ENCODE assay signal across 10 cellular contexts in genomic region chr21:33914188-33914587, GRCh38. TPM values are rescaled to one million over a fixed set of nuclear protein-coding genes. Genes with fewer than 3 reads are reported as not detected.
DNase-seq lines count a peak whose midpoint lies in the region; ATAC-seq, FAIRE-seq and TF ChIP-seq lines count a peak whose summit lies in the region.
"Had no signal": no experiment of that assay in that cellular context is flagged by ENCODE, and none has a peak within 500 bp of the region (broad histone marks: within the 10 kb centered on the region; RNA-seq: fewer than 3 reads in every experiment).

No MANE protein-coding gene starts in this region.

- peak overlapping the region; percentile 78 for H3K4me3 ChIP-seq in CD8-positive, alpha-beta T cell (ENCODE audit: low read depth, low read length)
- H3K4me3 ChIP-seq in HUES64 (ENCODE audit: low read length) = peak overlapping the region; percentile 99
- H3K4me3 ChIP-seq in K562 = peak overlapping the region; percentile 86
- peak overlapping the region in 1 of 2 donors; percentile 81 for H3K4me3 ChIP-seq in left lung

- intact Hi-C loops in CD8-positive, alpha-beta T cell (cut with DNase I, micrococcal nuclease) = loop anchor here in 1 of 2 experiments (2.0 kb wide), 1 partner anchor 271 kb away; the partner anchor contains the start of gene ITSN1
- intact Hi-C loops in K562 (cut with micrococcal nuclease) (no loop called here), left lung (cut with DNase I) (no loop called here)

- no peak overlapping the region for H3K27ac Mint-ChIP-seq in CD8-positive, alpha-beta T cell
- peak overlapping the region; percentile 85 to 99 for H3K27ac Mint-ChIP-seq in natural killer cell treated with Interleukin-12 subunit alpha and Interleukin-12 subunit beta and Interleukin-15 and Interleukin-18, amount 100 ng/mL, for 72 hours

- H3K36me3 ChIP-seq in CD8-positive, alpha-beta T cell (ENCODE audit: insufficient read depth, low read length) = peaks cover 29% of the 10 kb centered on the region
- H3K36me3 ChIP-seq in HUES64 (ENCODE audit: insufficient read depth, low read length) = peaks cover 50% of the 10 kb centered on the region
- H3K36me3 ChIP-seq in K562 (ENCODE audit: control insufficient read depth, insufficient read depth, low read length) = peaks cover 60% of the 10 kb centered on the region
- peaks cover 0 to 46% of the 10 kb centered on the region in 2 donors for H3K36me3 ChIP-seq in left lung

- no peak for TF ChIP-seq CTCF in CD8-positive, alpha-beta T cell (IDR thresholded peaks at IDR 0.05)
- no peak for TF ChIP-seq CTCF in K562 (IDR thresholded peaks at IDR 0.05 in 2 of 3, conservative IDR thresholded peaks at IDR 0.05 in 1 of 3; ENCODE audit: insufficient read depth in 2 of 3, low read depth in 1 of 3, low read length in 3 of 3)
- no peak for TF ChIP-seq CTCF in left lung (IDR thresholded peaks at IDR 0.05)

- peaks cover 18% of the 10 kb centered on the region for H3K4me1 ChIP-seq in CD8-positive, alpha-beta T cell (ENCODE audit: insufficient read depth, low read length)
- peaks cover 13% of the 10 kb centered on the region; the same call in 1 of the 2 replicates for H3K4me1 ChIP-seq in HUES64 (ENCODE audit: insufficient read depth, low read length)
- peaks cover 6 to 13% of the 10 kb centered on the region in 2 experiments; a peak in 3 of 5 replicates for H3K4me1 ChIP-seq in K562 (replicated peaks in 1 of 2; ENCODE audit: control insufficient read depth in 2 of 2, insufficient read depth in 2 of 2, low read length in 2 of 2)
- peaks cover 8 to 25% of the 10 kb centered on the region in 2 donors for H3K4me1 ChIP-seq in left lung

- H3K4me2 ChIP-seq in K562 (ENCODE audit: insufficient read depth, low read length) = peak overlapping the region; percentile 91

- BruUV-seq in K562 (replicated peaks; lab: Mats Ljungman, UMichigan) = no TSS peak

- H3K4me3 Mint-ChIP-seq in CD8-positive, alpha-beta T cell = peak overlapping the region; percentile 12
- peak overlapping the region; percentile 96 for H3K4me3 Mint-ChIP-seq in natural killer cell treated with Interleukin-12 subunit alpha and Interleukin-12 subunit beta and Interleukin-15 and Interleukin-18, amount 100 ng/mL, for 72 hours

- H3K36me3 Mint-ChIP-seq in CD8-positive, alpha-beta T cell = peaks cover 46% of the 10 kb centered on the region
- H3K36me3 Mint-ChIP-seq in natural killer cell treated with Interleukin-12 subunit alpha and Interleukin-12 subunit beta and Interleukin-15 and Interleukin-18, amount 100 ng/mL, for 72 hours = peaks cover 20% of the 10 kb centered on the region

- no peak for ATAC-seq in CD8-positive, alpha-beta T cell
- ATAC-seq in K562 (no peak), HG02571 (IDR thresholded peaks at IDR 0.05; ENCODE audit: unreplicated experiment) (no peak), HG03196 (IDR thresholded peaks at IDR 0.05; ENCODE audit: unreplicated experiment) (no peak), HG02678 (IDR thresholded peaks at IDR 0.05; ENCODE audit: unreplicated experiment) (no peak), left lung (no peak)
- no peak for ATAC-seq in natural killer cell treated with Interleukin-12 subunit alpha and Interleukin-12 subunit beta and Interleukin-15 and Interleukin-18, amount 100 ng/mL, for 72 hours

- H3K79me2 ChIP-seq in K562 (ENCODE audit: control insufficient read depth, insufficient read depth, low read length) = peaks cover 58% of the 10 kb centered on the region

- no peak for TF ChIP-seq EP300 in K562 (IDR thresholded peaks at IDR 0.05; ENCODE audit: low read length)

- H3K27me3 ChIP-seq in CD8-positive, alpha-beta T cell (ENCODE audit: insufficient read depth, low read length) = no peaks in the 10 kb centered on the region
- H3K27me3 ChIP-seq in HUES64 (ENCODE audit: insufficient read depth, low read length) = no peaks in the 10 kb centered on the region
- H3K27me3 ChIP-seq in K562 (ENCODE audit: control insufficient read depth in 2 of 2, insufficient read depth in 2 of 2, low read length in 2 of 2) = no peaks in the 10 kb centered on the region
- no peaks in the 10 kb centered on the region for H3K27me3 ChIP-seq in left lung

- no peak for FAIRE-seq in K562 (lab: Jason Lieb, UNC)

- POLR2A ChIA-PET in CD8-positive, alpha-beta T cell (lab: Charles Lee) = no interaction called here
- POLR2A ChIA-PET in K562 (lab: Yijun Ruan, JAX) = interaction anchor here (0.6 to 3.2 kb wide), 3 partner anchors 10 to 17 kb away, joined by 3 to 15 read pairs (median 7); no protein-coding TSS in a partner anchor

- no peak overlapping the region for H2AFZ ChIP-seq in K562 (ENCODE audit: low read depth, low read length)

- H3K4me1 Mint-ChIP-seq in CD8-positive, alpha-beta T cell (ENCODE audit: low read depth) = peaks cover 34% of the 10 kb centered on the region
- H3K4me1 Mint-ChIP-seq in natural killer cell treated with Interleukin-12 subunit alpha and Interleukin-12 subunit beta and Interleukin-15 and Interleukin-18, amount 100 ng/mL, for 72 hours (ENCODE audit: low read depth in 2 of 2) = peaks cover 21 to 32% of the 10 kb centered on the region in 2 donors

- H3K9me3 Mint-ChIP-seq in CD8-positive, alpha-beta T cell = no peaks in the 10 kb centered on the region
- H3K9me3 Mint-ChIP-seq in natural killer cell treated with Interleukin-12 subunit alpha and Interleukin-12 subunit beta and Interleukin-15 and Interleukin-18, amount 100 ng/mL, for 72 hours = no peaks in the 10 kb centered on the region

- H3K27me3 Mint-ChIP-seq in CD8-positive, alpha-beta T cell (ENCODE audit: low read depth) = no peaks in the 10 kb centered on the region
- H3K27me3 Mint-ChIP-seq in natural killer cell treated with Interleukin-12 subunit alpha and Interleukin-12 subunit beta and Interleukin-15 and Interleukin-18, amount 100 ng/mL, for 72 hours = no peaks in the 10 kb centered on the region

- 0 out of 2 replicates have a peak, but pooled peaks cover 5% of the 10 kb centered on the region for H4K20me1 ChIP-seq in K562 (replicated peaks; ENCODE audit: control insufficient read depth, insufficient read depth, low read length)

- WGBS in HUES64 = 95% methylated on average over 5 of the region's 5 CpGs
- 26% methylated on average over 5 of the region's 5 CpGs for WGBS in K562 (ENCODE audit: insufficient coverage, low coverage, missing lambda C conversion rate)

- no peaks in the 10 kb centered on the region for H3K9me3 ChIP-seq in CD8-positive, alpha-beta T cell (ENCODE audit: low read length)
- no peaks in the 10 kb centered on the region for H3K9me3 ChIP-seq in HUES64 (ENCODE audit: insufficient read depth, low read depth, low read length)
- H3K9me3 ChIP-seq in K562 (replicated peaks; ENCODE audit: control insufficient read depth, insufficient read depth, low read depth, low read length) = no peaks in the 10 kb centered on the region
- no peaks in the 10 kb centered on the region for H3K9me3 ChIP-seq in left lung

- in situ Hi-C loops in K562 (cut with MboI) = no loop called here

- H3K9ac ChIP-seq in HUES64 (ENCODE audit: low read depth, low read length) (no peak overlapping the region), K562 (ENCODE audit: insufficient read depth in 1 of 2, low read depth in 2 of 2, low read length in 2 of 2) (peak overlapping the region in 1 of 2 experiments; percentile 98; a peak in 3 of 4 replicates)

- TF ChIP-seq RAD21 in K562 (CRISPR knock-in tag; conservative IDR thresholded peaks at IDR 0.05 in 1 of 2, IDR thresholded peaks at IDR 0.05 in 1 of 2) = no peak

- no peak for TF ChIP-seq POLR2A in K562 (conservative IDR thresholded peaks at IDR 0.05)

- CTCF ChIA-PET in CD8-positive, alpha-beta T cell (lab: Charles Lee) = interaction anchor here (0.5 to 2.5 kb wide), 3 partner anchors 10 to 433 kb away, joined by 3 to 10 read pairs (median 9); no protein-coding TSS in a partner anchor
- CTCF ChIA-PET in K562 (lab: Yijun Ruan, JAX; ENCODE audit: low intra/inter-chr PET ratio) = no interaction called here

- no peaks in the 10 kb centered on the region for H3K9me1 ChIP-seq in K562 (ENCODE audit: control insufficient read depth, insufficient read depth, low read length)

- no peak for DNase-seq in CD8-positive, alpha-beta T cell
- DNase-seq in K562 (ENCODE audit: extremely low read depth in 1 of 4, low spot score in 3 of 4) = no peak
- DNase-seq in natural killer cell treated with Interleukin-12 subunit alpha and Interleukin-12 subunit beta and Interleukin-15 and Interleukin-18, amount 100 ng/mL, for 72 hours (ENCODE audit: low spot score) = no peak
- no peak for DNase-seq in left lung
- DNase-seq: activated CD4-positive, CD25-positive, alpha-beta regulatory T cell treated with anti-CD3 and anti-CD28 coated beads, Interleukin-2, amount 50 U/mL, for 72 hours had no signal

- no peak overlapping the region for H3K27ac ChIP-seq in CD8-positive, alpha-beta T cell (ENCODE audit: low read depth, low read length)
- H3K27ac ChIP-seq in HUES64 (ENCODE audit: low read depth, low read length) (no peak overlapping the region), K562 (ENCODE audit: extremely low read depth, low read depth, low read length) (peak overlapping the region; percentile 94; the same call in 2 of the 3 replicates), left lung (no peak overlapping the region)
- H3K27ac ChIP-seq: coronary artery had no signal

TF ChIP-seq in K562, 482 proteins besides CTCF, POLR2A, EP300 and RAD21 (continues in another document):
- 0 out of 2 replicates have a peak, but pooled peaks have one; percentile 36 for TF ChIP-seq POLR2H (tag; IDR thresholded peaks at IDR 0.05; ENCODE audit: low read depth)

RNA-seq across cellular contexts. Expression of gene ATP5PO, which starts 1.4 kb away (rescaled TPM):
- 100 to 1,000 TPM; 129 to 143 TPM for total RNA-seq in CD8-positive, alpha-beta T cell
- 286 TPM for polyA plus RNA-seq in HUES64 (2013, experiment 1 of 2)
- polyA plus RNA-seq in HUES64 (2013, experiment 2 of 2) = 327 TPM
- 87.2 and 88.1 TPM in 2 replicates for total RNA-seq in K562 (2011; cell fraction: chromatin; rRNA removed; ENCODE audit: low replicate concordance)
- total RNA-seq in K562 (2011; cell fraction: nucleolus; rRNA removed) = 116 and 117 TPM in 2 replicates
- 142 and 177 TPM in 2 replicates for total RNA-seq in K562 (2011; cell fraction: nucleoplasm; rRNA removed)
- 331 and 367 TPM in 2 replicates for total RNA-seq in K562 (2014; rRNA removed)
- 629 and 685 TPM in 2 replicates for total RNA-seq in K562 (2014; rRNA removed; fragmentation: Illumina TruSeq; extraction: Trizol)
- total RNA-seq in K562 (2015; rRNA removed; fragmentation: Illumina TruSeq; extraction: Trizol) = 525 and 540 TPM in 2 replicates
- total RNA-seq in K562 (2021) = 509 and 580 TPM in 2 replicates
- polyA plus RNA-seq in K562 (2011; rRNA removed) = 907 and 1,058 TPM in 2 replicates
- polyA plus RNA-seq in K562 (2011; cell fraction: cytosol; rRNA removed) = 395 and 662 TPM in 2 replicates
- polyA plus RNA-seq in K562 (2011; cell fraction: nucleus; rRNA removed) = 197 and 359 TPM in 2 replicates
- 622 and 679 TPM in 2 replicates for polyA plus RNA-seq in K562 (2012)
- polyA plus RNA-seq in K562 (2014; fragmentation: Illumina TruSeq; extraction: Trizol) = 919 and 926 TPM in 2 replicates
- polyA plus RNA-seq in K562 (2014; fragmentation: Nextera tagmentation; extraction: Ambion mirVana) = 1,000 to 10,000 TPM; 2,628 to 2,722 TPM
- 749 and 808 TPM in 2 replicates for polyA plus RNA-seq in K562 (2014; rRNA removed)
- polyA minus RNA-seq in K562 (2011; rRNA and poly(A)+ RNA removed) = 421 and 488 TPM in 2 replicates
- 112 and 139 TPM in 2 replicates for polyA minus RNA-seq in K562 (2011; cell fraction: cytosol; rRNA and poly(A)+ RNA removed)
- 67.7 and 113 TPM in 2 replicates for polyA minus RNA-seq in K562 (2011; cell fraction: nucleus; rRNA and poly(A)+ RNA removed)
- 100 to 1,000 TPM; 123 to 142 TPM for total RNA-seq in natural killer cell treated with Interleukin-12 subunit alpha and Interleukin-12 subunit beta and Interleukin-15 and Interleukin-18, amount 100 ng/mL, for 72 hours
- total RNA-seq in left lung = 100 to 1,000 TPM; 152 to 156 TPM
